Comparison of ENCODE assay signal across 34 cellular contexts in genomic region chr5:37815913-37816312, GRCh38. TPM values are rescaled to one million over a fixed set of nuclear protein-coding genes. Genes with fewer than 3 reads are reported as not detected.
"Had no signal": no experiment of that assay in that cellular context is flagged by ENCODE, and none has a peak within 500 bp of the region (broad histone marks: within the 10 kb centered on the region; RNA-seq: fewer than 3 reads in every experiment).

No MANE protein-coding gene starts in this region.

- H3K9me3 ChIP-seq: ascending aorta, mucosa of descending colon, pancreas, right atrium auricular region, spleen, suprapubic skin, tibial nerve had no signal

- H3K9me3 Mint-ChIP-seq: activated CD4-positive, alpha-beta memory T cell treated with anti-CD3 and anti-CD28 coated beads, Interleukin-2, amount 10 ng/mL, durations not matched to agents 7 days and 5 days; activated CD4-positive, alpha-beta T cell treated with anti-CD3 and anti-CD28 coated beads, Interleukin-2, amount 10 ng/mL, durations not matched to agents 7 days and 5 days; activated naive CD4-positive, alpha-beta T cell treated with anti-CD3 and anti-CD28 coated beads, Interleukin-2, amount 10 ng/mL, durations not matched to agents 7 days and 5 days; activated naive CD8-positive, alpha-beta T cell treated with anti-CD3 and anti-CD28 coated beads, Interleukin-2, amount 10 ng/mL, durations not matched to agents 7 days and 5 days; activated T-cell treated with anti-CD3 and anti-CD28 coated beads, Interleukin-2, amount 50 U/mL, for 24 hours; effector memory CD8-positive, alpha-beta T cell; nephron had no signal

- H3K27ac ChIP-seq: ascending aorta, cardiac muscle cell, coronary artery, pancreas, right atrium auricular region, spleen, suprapubic skin, tibial nerve, WERI-Rb-1 had no signal

- H3K27ac Mint-ChIP-seq: activated CD4-positive, alpha-beta memory T cell treated with anti-CD3 and anti-CD28 coated beads, Interleukin-2, amount 10 ng/mL, durations not matched to agents 7 days and 5 days; activated CD4-positive, alpha-beta T cell treated with anti-CD3 and anti-CD28 coated beads, Interleukin-2, amount 10 ng/mL, durations not matched to agents 7 days and 5 days; activated naive CD4-positive, alpha-beta T cell treated with anti-CD3 and anti-CD28 coated beads, Interleukin-2, amount 10 ng/mL, durations not matched to agents 7 days and 5 days; activated naive CD8-positive, alpha-beta T cell treated with anti-CD3 and anti-CD28 coated beads, Interleukin-2, amount 10 ng/mL, durations not matched to agents 7 days and 5 days; activated T-cell treated with anti-CD3 and anti-CD28 coated beads, Interleukin-2, amount 50 U/mL, for 24 hours; effector memory CD8-positive, alpha-beta T cell; T-helper 17 cell had no signal

- H3K36me3 ChIP-seq: ascending aorta, cardiac muscle cell, pancreas, right atrium auricular region, spleen, suprapubic skin, tibial nerve, WERI-Rb-1 had no signal

- H3K4me3 ChIP-seq: ascending aorta, cardiac muscle cell, coronary artery, mucosa of descending colon, pancreas, right atrium auricular region, spleen, suprapubic skin, tibial nerve had no signal

- FAIRE-seq: keratinocyte, pancreas, urothelium cell line had no signal

- DNase-seq: activated CD4-positive, alpha-beta memory T cell treated with anti-CD3 and anti-CD28 coated beads, Interleukin-2, amount 10 ng/mL, durations not matched to agents 7 days and 5 days; activated CD4-positive, alpha-beta T cell treated with anti-CD3 and anti-CD28 coated beads, Interleukin-2, amount 10 ng/mL, durations not matched to agents 7 days and 5 days; activated CD8-positive, alpha-beta memory T cell treated with anti-CD3 and anti-CD28 coated beads, Interleukin-2, amount 50 U/mL, for 48 hours; activated gamma-delta T cell; activated naive CD4-positive, alpha-beta T cell treated with anti-CD3 and anti-CD28 coated beads, Interleukin-2, amount 10 ng/mL, durations not matched to agents 7 days and 5 days; activated naive CD8-positive, alpha-beta T cell treated with anti-CD3 and anti-CD28 coated beads, Interleukin-2, amount 10 ng/mL, durations not matched to agents 7 days and 5 days; activated T-cell treated with anti-CD3 and anti-CD28 coated beads, Interleukin-2, amount 50 U/mL, for 24 hours; effector memory CD8-positive, alpha-beta T cell; erythroblast; head of caudate nucleus; hippocampal formation; left cardiac atrium; left ventricle myocardium superior; mucosa of descending colon; pancreas; spleen; stimulated activated naive CD4-positive, alpha-beta T cell; T-helper 17 cell; T1000; WERI-Rb-1 had no signal

- H3K27me3 ChIP-seq: ascending aorta, cardiac muscle cell, pancreas, right atrium auricular region, tibial nerve had no signal

- H3K4me3 Mint-ChIP-seq: activated CD4-positive, alpha-beta memory T cell treated with anti-CD3 and anti-CD28 coated beads, Interleukin-2, amount 10 ng/mL, durations not matched to agents 7 days and 5 days; activated CD4-positive, alpha-beta T cell treated with anti-CD3 and anti-CD28 coated beads, Interleukin-2, amount 10 ng/mL, durations not matched to agents 7 days and 5 days; activated naive CD4-positive, alpha-beta T cell treated with anti-CD3 and anti-CD28 coated beads, Interleukin-2, amount 10 ng/mL, durations not matched to agents 7 days and 5 days; activated naive CD8-positive, alpha-beta T cell treated with anti-CD3 and anti-CD28 coated beads, Interleukin-2, amount 10 ng/mL, durations not matched to agents 7 days and 5 days; activated T-cell treated with anti-CD3 and anti-CD28 coated beads, Interleukin-2, amount 50 U/mL, for 24 hours; brain; effector memory CD8-positive, alpha-beta T cell; nephron; T-helper 17 cell had no signal

- ATAC-seq: activated CD4-positive, CD25-positive, alpha-beta regulatory T cell treated with anti-CD3 and anti-CD28 coated beads, Interleukin-2, amount 50 U/mL, for 24 hours; effector memory CD8-positive, alpha-beta T cell; left cardiac atrium; left ventricle myocardium superior; mucosa of descending colon; pancreas; T-helper 17 cell had no signal

- H3K27me3 Mint-ChIP-seq: activated naive CD4-positive, alpha-beta T cell treated with anti-CD3 and anti-CD28 coated beads, Interleukin-2, amount 10 ng/mL, durations not matched to agents 7 days and 5 days had no signal

- H3K4me1 ChIP-seq: ascending aorta, pancreas, right atrium auricular region, spleen, suprapubic skin, tibial nerve had no signal

- H3K36me3 Mint-ChIP-seq: activated naive CD4-positive, alpha-beta T cell treated with anti-CD3 and anti-CD28 coated beads, Interleukin-2, amount 10 ng/mL, durations not matched to agents 7 days and 5 days; activated naive CD8-positive, alpha-beta T cell treated with anti-CD3 and anti-CD28 coated beads, Interleukin-2, amount 10 ng/mL, durations not matched to agents 7 days and 5 days; brain had no signal

- H3K4me1 Mint-ChIP-seq: activated CD4-positive, alpha-beta memory T cell treated with anti-CD3 and anti-CD28 coated beads, Interleukin-2, amount 10 ng/mL, durations not matched to agents 7 days and 5 days; activated CD4-positive, alpha-beta T cell treated with anti-CD3 and anti-CD28 coated beads, Interleukin-2, amount 10 ng/mL, durations not matched to agents 7 days and 5 days; activated naive CD4-positive, alpha-beta T cell treated with anti-CD3 and anti-CD28 coated beads, Interleukin-2, amount 10 ng/mL, durations not matched to agents 7 days and 5 days; activated naive CD8-positive, alpha-beta T cell treated with anti-CD3 and anti-CD28 coated beads, Interleukin-2, amount 10 ng/mL, durations not matched to agents 7 days and 5 days; T-helper 17 cell had no signal

RNA-seq across cellular contexts. Expression of gene GDNF, which starts 23.9 kb away (rescaled TPM):
- total RNA-seq: activated CD4-positive, alpha-beta memory T cell treated with anti-CD3 and anti-CD28 coated beads, Interleukin-2, amount 10 ng/mL, durations not matched to agents 7 days and 5 days; activated CD4-positive, alpha-beta T cell treated with anti-CD3 and anti-CD28 coated beads, Interleukin-2, amount 10 ng/mL, durations not matched to agents 7 days and 5 days; activated naive CD8-positive, alpha-beta T cell treated with anti-CD3 and anti-CD28 coated beads, Interleukin-2, amount 10 ng/mL, durations not matched to agents 7 days and 5 days; ascending aorta; cardiac muscle cell; cerebellum; lung microvascular endothelial cell; pulmonary artery endothelial cell; T-helper 17 cell; tibial nerve had no signal
- polyA plus RNA-seq: cardiac muscle cell had no signal
